15 cellular contexts compared by ENCODE assay signal in the genomic region with DNA sequence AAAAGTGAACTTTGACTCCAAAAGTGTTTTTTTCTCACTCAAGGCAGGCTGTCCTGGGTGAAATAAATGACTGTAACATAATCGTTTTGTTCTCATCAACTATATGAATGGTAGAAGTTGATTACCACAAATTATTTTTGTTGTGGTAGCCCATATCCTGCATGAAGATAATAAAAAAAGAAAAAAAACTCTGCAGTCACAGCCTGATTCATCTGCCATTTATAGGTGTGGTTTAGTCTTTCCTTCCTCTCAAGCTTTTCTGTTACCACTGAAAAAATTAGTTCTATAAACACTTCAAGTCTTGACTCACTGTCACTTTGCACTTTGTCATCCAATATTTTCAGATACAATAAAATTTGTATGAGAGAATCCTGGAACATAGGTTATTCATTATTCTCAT.
DNase-seq lines count a peak whose midpoint lies in the region; ATAC-seq and TF ChIP-seq lines count a peak whose summit lies in the region.
"Had no signal": no experiment of that assay in that cellular context is flagged by ENCODE, and none has a peak within 500 bp of the region (broad histone marks: within the 10 kb centered on the region; RNA-seq: fewer than 3 reads in every experiment).

No MANE protein-coding gene starts in this region.

- ATAC-seq in activated naive CD4-positive, alpha-beta T cell treated with anti-CD3 and anti-CD28 coated beads, Interleukin-2, amount 50 U/mL, for 72 hours: peak; percentile 53 to 78
- ATAC-seq in activated CD8-positive, alpha-beta T cell treated with anti-CD3 and anti-CD28 coated beads for 36 hours: peak; percentile 82
- peak; percentile 86 for ATAC-seq in stimulated activated naive CD8-positive, alpha-beta T cell treated with anti-CD3 and anti-CD28 coated beads, Interleukin-15, amount 100 ng/mL, for 72 hours
- ATAC-seq in GM21381 (IDR thresholded peaks at IDR 0.05; ENCODE audit: unreplicated experiment): no peak
- ATAC-seq: K562, left lobe of liver had no signal

- DNase-seq in activated naive CD4-positive, alpha-beta T cell treated with anti-CD3 and anti-CD28 coated beads, Interleukin-2, amount 50 U/mL, for 72 hours (ENCODE audit: low spot score in 2 of 2): no peak
- DNase-seq in activated naive CD4-positive, alpha-beta T cell treated with anti-CD3 and anti-CD28 coated beads for 36 hours: no peak
- peak; percentile 3 for DNase-seq in LHCN-M2 (ENCODE audit: low read depth)
- DNase-seq in activated CD8-positive, alpha-beta T cell treated with anti-CD3 and anti-CD28 coated beads for 36 hours: no peak
- DNase-seq in stimulated activated naive CD8-positive, alpha-beta T cell treated with anti-CD3 and anti-CD28 coated beads, Interleukin-15, amount 100 ng/mL, for 72 hours: no peak
- no peak for DNase-seq in NCI-H510A treated with DMSO at 0.1 percent for 48 hours (lab: John Stamatoyannopoulos, UW)
- no peak for DNase-seq in OCI-M2 (lab: John Stamatoyannopoulos, UW; ENCODE audit: unreplicated experiment)
- DNase-seq: activated B cell treated with CpG ODN at 0.5 μM for 24 hours; effector CD8-positive, alpha-beta T cell; GF-D8; spleen had no signal

- POLR2A ChIA-PET in activated CD8-positive, alpha-beta T cell treated with anti-CD3 and anti-CD28 coated beads for 36 hours (lab: Charles Lee): no interaction called here

- intact Hi-C loops in activated naive CD4-positive, alpha-beta T cell treated with anti-CD3 and anti-CD28 coated beads for 36 hours (cut with micrococcal nuclease): no loop called here
- intact Hi-C loops in activated CD8-positive, alpha-beta T cell treated with anti-CD3 and anti-CD28 coated beads for 36 hours (cut with micrococcal nuclease): no loop called here

- H3K4me1 Mint-ChIP-seq in activated naive CD4-positive, alpha-beta T cell treated with anti-CD3 and anti-CD28 coated beads for 36 hours (ENCODE audit: low read depth): peaks cover 19% of the 10 kb centered on the region
- H3K4me1 Mint-ChIP-seq in activated CD8-positive, alpha-beta T cell treated with anti-CD3 and anti-CD28 coated beads for 36 hours (ENCODE audit: low read depth): peaks cover 23% of the 10 kb centered on the region
- peaks cover 23% of the 10 kb centered on the region for H3K4me1 Mint-ChIP-seq in stimulated activated naive CD8-positive, alpha-beta T cell treated with anti-CD3 and anti-CD28 coated beads, Interleukin-15, amount 100 ng/mL, for 72 hours
- H3K4me1 Mint-ChIP-seq: neural crest cell had no signal

- TF ChIP-seq CTCF in activated CD8-positive, alpha-beta T cell treated with anti-CD3 and anti-CD28 coated beads for 36 hours (IDR thresholded peaks at IDR 0.05): no peak

- CTCF ChIA-PET in activated naive CD4-positive, alpha-beta T cell treated with anti-CD3 and anti-CD28 coated beads for 36 hours (lab: Charles Lee): interaction anchor here (1.0 to 2.3 kb wide), 2 partner anchors 12 to 14 kb away, joined by 3 to 9 read pairs; no protein-coding TSS in a partner anchor
- CTCF ChIA-PET in activated CD8-positive, alpha-beta T cell treated with anti-CD3 and anti-CD28 coated beads for 36 hours (lab: Charles Lee): interaction anchor here (0.6 to 1.5 kb wide), 3 partner anchors 11 to 29 kb away, joined by 3 to 7 read pairs (median 4); no protein-coding TSS in a partner anchor

- H3K27me3 Mint-ChIP-seq in activated naive CD4-positive, alpha-beta T cell treated with anti-CD3 and anti-CD28 coated beads for 36 hours (ENCODE audit: low read depth): peaks cover 25% of the 10 kb centered on the region
- peaks cover 22% of the 10 kb centered on the region for H3K27me3 Mint-ChIP-seq in activated CD8-positive, alpha-beta T cell treated with anti-CD3 and anti-CD28 coated beads for 36 hours
- peaks cover 31% of the 10 kb centered on the region for H3K27me3 Mint-ChIP-seq in stimulated activated naive CD8-positive, alpha-beta T cell treated with anti-CD3 and anti-CD28 coated beads, Interleukin-15, amount 100 ng/mL, for 72 hours

- no peaks in the 10 kb centered on the region for H3K36me3 Mint-ChIP-seq in activated naive CD4-positive, alpha-beta T cell treated with anti-CD3 and anti-CD28 coated beads, Interleukin-2, amount 50 U/mL, for 72 hours
- no peaks in the 10 kb centered on the region for H3K36me3 Mint-ChIP-seq in activated naive CD4-positive, alpha-beta T cell treated with anti-CD3 and anti-CD28 coated beads for 36 hours (ENCODE audit: low read depth)
- H3K36me3 Mint-ChIP-seq in activated CD8-positive, alpha-beta T cell treated with anti-CD3 and anti-CD28 coated beads for 36 hours (ENCODE audit: low read depth): no peaks in the 10 kb centered on the region

- H3K4me3 Mint-ChIP-seq in activated naive CD4-positive, alpha-beta T cell treated with anti-CD3 and anti-CD28 coated beads for 36 hours: no peak overlapping the region
- no peak overlapping the region for H3K4me3 Mint-ChIP-seq in activated CD8-positive, alpha-beta T cell treated with anti-CD3 and anti-CD28 coated beads for 36 hours
- H3K4me3 Mint-ChIP-seq in stimulated activated naive CD8-positive, alpha-beta T cell treated with anti-CD3 and anti-CD28 coated beads, Interleukin-15, amount 100 ng/mL, for 72 hours: no peak overlapping the region
- H3K4me3 Mint-ChIP-seq: activated B cell treated with CpG ODN at 0.5 μM for 24 hours, neural crest cell had no signal

- H3K27ac Mint-ChIP-seq in activated naive CD4-positive, alpha-beta T cell treated with anti-CD3 and anti-CD28 coated beads, Interleukin-2, amount 50 U/mL, for 72 hours: peak overlapping the region in 1 of 2 donors; percentile 60
- H3K27ac Mint-ChIP-seq in activated naive CD4-positive, alpha-beta T cell treated with anti-CD3 and anti-CD28 coated beads for 36 hours: no peak overlapping the region
- H3K27ac Mint-ChIP-seq in activated CD8-positive, alpha-beta T cell treated with anti-CD3 and anti-CD28 coated beads for 36 hours: no peak overlapping the region
- no peak overlapping the region for H3K27ac Mint-ChIP-seq in stimulated activated naive CD8-positive, alpha-beta T cell treated with anti-CD3 and anti-CD28 coated beads, Interleukin-15, amount 100 ng/mL, for 72 hours
- H3K27ac Mint-ChIP-seq: activated B cell treated with CpG ODN at 0.5 μM for 24 hours had no signal

- no peaks in the 10 kb centered on the region for H3K9me3 Mint-ChIP-seq in activated naive CD4-positive, alpha-beta T cell treated with anti-CD3 and anti-CD28 coated beads, Interleukin-2, amount 50 U/mL, for 72 hours
- no peaks in the 10 kb centered on the region for H3K9me3 Mint-ChIP-seq in activated naive CD4-positive, alpha-beta T cell treated with anti-CD3 and anti-CD28 coated beads for 36 hours
- no peaks in the 10 kb centered on the region for H3K9me3 Mint-ChIP-seq in activated CD8-positive, alpha-beta T cell treated with anti-CD3 and anti-CD28 coated beads for 36 hours
- H3K9me3 Mint-ChIP-seq in stimulated activated naive CD8-positive, alpha-beta T cell treated with anti-CD3 and anti-CD28 coated beads, Interleukin-15, amount 100 ng/mL, for 72 hours: no peaks in the 10 kb centered on the region
- H3K9me3 Mint-ChIP-seq: activated B cell treated with CpG ODN at 0.5 μM for 24 hours, neural crest cell had no signal
